15 cellular contexts compared by ENCODE assay signal in the genomic region with DNA sequence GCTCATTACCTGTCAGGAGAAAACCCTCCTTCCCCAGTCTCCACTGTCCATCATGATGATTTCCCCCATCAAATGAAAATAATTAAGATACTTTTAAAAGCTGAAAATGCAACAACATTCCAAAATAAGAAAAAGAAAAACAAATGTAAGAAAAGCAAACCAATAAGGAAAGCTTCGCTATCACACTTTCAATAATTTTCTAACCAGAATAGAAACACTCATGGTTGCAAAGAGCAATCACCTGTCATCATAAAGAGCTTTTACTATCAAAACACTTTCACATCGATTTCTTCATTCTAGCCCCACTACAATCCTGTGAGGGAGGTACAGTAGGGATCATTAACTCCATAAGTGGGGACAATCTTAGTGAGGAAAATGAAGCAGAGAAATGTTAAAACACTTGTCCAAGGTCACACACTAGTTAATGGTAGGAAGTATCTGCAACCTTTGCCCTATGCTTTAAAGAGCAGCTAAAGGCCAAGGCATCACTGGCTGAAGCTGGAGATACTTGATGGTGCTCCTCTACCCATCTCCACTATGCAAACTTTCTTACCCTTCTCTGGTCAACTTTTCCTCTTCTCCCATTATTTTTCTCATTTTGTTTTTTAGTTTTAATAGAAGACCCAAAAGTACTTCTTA. TPM values are rescaled to one million over a fixed set of nuclear protein-coding genes. Genes with fewer than 3 reads are reported as not detected.
DNase-seq lines count a peak whose midpoint lies in the region; ATAC-seq, FAIRE-seq and TF ChIP-seq lines count a peak whose summit lies in the region.
"Had no signal": no experiment of that assay in that cellular context is flagged by ENCODE, and none has a peak within 500 bp of the region (broad histone marks: within the 10 kb centered on the region; RNA-seq: fewer than 3 reads in every experiment).

No MANE protein-coding gene starts in this region.

- peaks cover 17% of the 10 kb centered on the region for H3K36me3 ChIP-seq in PC-3 (ENCODE audit: low read depth, low read length)
- H3K36me3 ChIP-seq in keratinocyte (ENCODE audit: control insufficient read depth in 2 of 2, extremely low read depth in 1 of 2, insufficient read depth in 2 of 2, low read length in 2 of 2): peaks cover 1 to 5% of the 10 kb centered on the region in 2 experiments
- peaks cover 8% of the 10 kb centered on the region for H3K36me3 ChIP-seq in suprapubic skin
- H3K36me3 ChIP-seq: transverse colon had no signal

- dilution Hi-C loops in keratinocyte (cut with MboI; ENCODE audit: extremely low pct_ligation_motif_present, low sequenced_read_pairs): loop anchor here (25.0 kb wide), 1 partner anchor 112 kb away; no protein-coding TSS in a partner anchor

- H3K4me1 ChIP-seq in A549: peaks cover 26% of the 10 kb centered on the region
- peaks cover 35% of the 10 kb centered on the region for H3K4me1 ChIP-seq in PC-3 (ENCODE audit: insufficient read depth, low read length)
- peaks cover 24% of the 10 kb centered on the region for H3K4me1 ChIP-seq in keratinocyte (ENCODE audit: control insufficient read depth, extremely low read depth, insufficient read depth, low read length)
- peaks cover 48% of the 10 kb centered on the region for H3K4me1 ChIP-seq in suprapubic skin

- POLR2A ChIA-PET in A549 (lab: Yijun Ruan, JAX): no interaction called here
- POLR2A ChIA-PET in PC-3 (lab: Charles Lee; ENCODE audit: unreplicated experiment): no interaction called here

- H3K27ac Mint-ChIP-seq in endothelial cell (ENCODE audit: unreplicated experiment): no peak overlapping the region

- H4K20me1 ChIP-seq in PC-3 (ENCODE audit: low read length) (0 out of 2 replicates have a peak, but pooled peaks cover 7% of the 10 kb centered on the region), keratinocyte (ENCODE audit: control insufficient read depth, extremely low read depth, insufficient read depth, low read length) (no peaks in the 10 kb centered on the region)

- H3K27me3 ChIP-seq in PC-3 (ENCODE audit: low read length): no peaks in the 10 kb centered on the region
- no peaks in the 10 kb centered on the region for H3K27me3 ChIP-seq in keratinocyte (ENCODE audit: control insufficient read depth, extremely low read depth, insufficient read depth, low read length)
- no peaks in the 10 kb centered on the region for H3K27me3 ChIP-seq in suprapubic skin
- H3K27me3 ChIP-seq: transverse colon had no signal

- H3K9ac ChIP-seq in PC-3 (ENCODE audit: low read length) (no peak overlapping the region), keratinocyte (ENCODE audit: control insufficient read depth, extremely low read depth, insufficient read depth, low read length) (no peak overlapping the region)

- H3K4me3 ChIP-seq in A549: no peak overlapping the region
- H3K4me3 ChIP-seq in PC-3 (ENCODE audit: low read length): peak overlapping the region; percentile 68
- H3K4me3 ChIP-seq in keratinocyte (ENCODE audit: control insufficient read depth in 2 of 3, extremely low read depth in 1 of 3, insufficient read depth in 2 of 3, low read depth in 1 of 3, low read length in 3 of 3): no peak overlapping the region
- H3K4me3 ChIP-seq in suprapubic skin: no peak overlapping the region
- H3K4me3 ChIP-seq: transverse colon had no signal

- TF ChIP-seq CTCF in A549 (IDR thresholded peaks at IDR 0.05) (no peak), PC-3 (conservative IDR thresholded peaks at IDR 0.05; ENCODE audit: low read depth, low read length) (no peak), keratinocyte (optimal IDR thresholded peaks at IDR 0.05 in 1 of 3, IDR thresholded peaks at IDR 0.05 in 1 of 3, conservative IDR thresholded peaks at IDR 0.05 in 1 of 3; ENCODE audit: extremely low read depth in 1 of 3, insufficient read depth in 2 of 3, low read length in 3 of 3) (no peak), suprapubic skin (IDR thresholded peaks at IDR 0.05) (no peak), endothelial cell (IDR thresholded peaks at IDR 0.05; ENCODE audit: unreplicated experiment) (no peak)

- H3K9me3 ChIP-seq in A549: no peaks in the 10 kb centered on the region
- H3K9me3 ChIP-seq in PC-3 (ENCODE audit: low read length): no peaks in the 10 kb centered on the region
- H3K9me3 ChIP-seq in keratinocyte (ENCODE audit: control insufficient read depth, low read depth, low read length): no peaks in the 10 kb centered on the region
- H3K9me3 ChIP-seq in suprapubic skin: no peaks in the 10 kb centered on the region
- H3K9me3 ChIP-seq: transverse colon had no signal

- WGBS in A549 (ENCODE audit: missing lambda C conversion rate): 62% methylated on average over 2 of the region's 2 CpGs
- WGBS in suprapubic skin: 78% methylated on average over 2 of the region's 2 CpGs

- DNase-seq in A549 (ENCODE audit: low read depth in 1 of 2, low spot score in 1 of 2) (no peak), DMS79 (lab: John Stamatoyannopoulos, UW) (peak; percentile 88), PC-3 (no peak), keratinocyte (ENCODE audit: low read depth, low spot score) (no peak), NOMO-1 (lab: John Stamatoyannopoulos, UW; ENCODE audit: unreplicated experiment in 2 of 2) (no peak), suprapubic skin (ENCODE audit: low spot score in 2 of 2) (no peak), endothelial cell (ENCODE audit: low spot score) (no peak)
- DNase-seq: foreskin fibroblast, left cardiac atrium, MM.1S, OCI-M1, transverse colon had no signal

- H3K27me3 Mint-ChIP-seq in endothelial cell (ENCODE audit: unreplicated experiment): peaks cover 6% of the 10 kb centered on the region

- ATAC-seq in A549: no peak
- no peak for ATAC-seq in PC-3
- no peak for ATAC-seq in GM21381 (IDR thresholded peaks at IDR 0.05; ENCODE audit: unreplicated experiment)
- ATAC-seq: HCT116, left cardiac atrium had no signal

- peaks cover 6% of the 10 kb centered on the region for H3K36me3 Mint-ChIP-seq in endothelial cell (ENCODE audit: low read depth, unreplicated experiment)

- H3K4me3 Mint-ChIP-seq in endothelial cell (ENCODE audit: unreplicated experiment): no peak overlapping the region

- no peak for TF ChIP-seq RAD21 in A549 (conservative IDR thresholded peaks at IDR 0.05 in 1 of 2, IDR thresholded peaks at IDR 0.05 in 1 of 2)

- intact Hi-C loops in PC-3 (cut with micrococcal nuclease): no loop called here

- no peaks in the 10 kb centered on the region for H3K9me1 ChIP-seq in keratinocyte (ENCODE audit: control insufficient read depth, extremely low read depth, insufficient read depth, low read length)

- FAIRE-seq in A549 (lab: Jason Lieb, UNC) (no peak), keratinocyte (lab: Jason Lieb, UNC) (no peak)
- FAIRE-seq: GM19239 had no signal

- peak overlapping the region; percentile 70; the same call in 1 of the 3 replicates for H3K4me2 ChIP-seq in A549
- peak overlapping the region; percentile 85 for H3K4me2 ChIP-seq in PC-3 (ENCODE audit: low read length)
- H3K4me2 ChIP-seq in keratinocyte (ENCODE audit: control insufficient read depth, extremely low read depth, insufficient read depth, low read depth, low read length): peak overlapping the region; percentile 18

- H3K27ac ChIP-seq in A549 (no peak overlapping the region), PC-3 (ENCODE audit: low read length) (no peak overlapping the region), keratinocyte (ENCODE audit: control insufficient read depth, insufficient read depth, low read length) (no peak overlapping the region), suprapubic skin (no peak overlapping the region)
- H3K27ac ChIP-seq: transverse colon had no signal

- H3K9me3 Mint-ChIP-seq in endothelial cell (ENCODE audit: unreplicated experiment): no peaks in the 10 kb centered on the region

- no peaks in the 10 kb centered on the region for H3K9me2 ChIP-seq in PC-3 (replicated peaks; ENCODE audit: low read length)

- peaks cover 37% of the 10 kb centered on the region for H3K4me1 Mint-ChIP-seq in endothelial cell (ENCODE audit: unreplicated experiment)

- H3F3A ChIP-seq in PC-3 (ENCODE audit: low read length, unreplicated experiment): peaks cover 3% of the 10 kb centered on the region

- H3K79me2 ChIP-seq in PC-3 (ENCODE audit: low read length): peaks cover 73% of the 10 kb centered on the region
- H3K79me2 ChIP-seq in keratinocyte (ENCODE audit: control insufficient read depth, insufficient read depth, low read length): peaks cover 33% of the 10 kb centered on the region

- no TSS peak for BruUV-seq in PC-3 (replicated peaks; lab: Mats Ljungman, UMichigan)

- H2AFZ ChIP-seq in PC-3 (ENCODE audit: low read length): no peak overlapping the region
- no peak overlapping the region for H2AFZ ChIP-seq in keratinocyte (ENCODE audit: control insufficient read depth, low read length)

- no peak for TF ChIP-seq EP300 in A549 (IDR thresholded peaks at IDR 0.05)
- no peak for TF ChIP-seq EP300 in suprapubic skin (IDR thresholded peaks at IDR 0.05)

- TF ChIP-seq POLR2A in A549 (IDR thresholded peaks at IDR 0.05; ENCODE audit: low read length): no peak
- TF ChIP-seq POLR2A in suprapubic skin (IDR thresholded peaks at IDR 0.05): no peak

- CTCF ChIA-PET in A549 (lab: Yijun Ruan, JAX) (interaction anchor here (0.9 to 1.3 kb wide), 2 partner anchors 14 to 21 kb away, joined by 3 read pairs; no protein-coding TSS in a partner anchor), PC-3 (lab: Charles Lee) (no interaction called here)

RNA-seq across cellular contexts. Expression of gene RBM4B, which starts 2.6 kb away (rescaled TPM):
- polyA plus RNA-seq in A549 (2011; rRNA removed): 30.1 and 32.7 TPM in 2 replicates
- polyA plus RNA-seq in A549 (2012; cell fraction: cytosol; rRNA removed): 21.0 and 26.5 TPM in 2 replicates
- 20.2 and 27.4 TPM in 2 replicates for polyA plus RNA-seq in A549 (2012; cell fraction: nucleus; rRNA removed)
- polyA plus RNA-seq in A549 (2017; fragmentation: RNase III; extraction: RNeasy Plus Mini Kit Qiagen cat#74134 plus additional on column Dnase treatment): 24.6 to 31.0 TPM (median 28.0 TPM) in 3 replicates
- 20.2 and 24.9 TPM in 2 replicates for polyA minus RNA-seq in A549 (2011; rRNA and poly(A)+ RNA removed)
- 31.4 and 40.2 TPM in 2 replicates for total RNA-seq in PC-3 (2014; rRNA removed)
- polyA plus RNA-seq in keratinocyte: 17.2 to 20.9 TPM (median 17.9 TPM) in 3 replicates
- 7.3 TPM for polyA plus RNA-seq in keratinocyte (2011; ENCODE audit: low read depth)
- 8.5 and 12.3 TPM in 2 replicates for polyA plus RNA-seq in keratinocyte (2011; cell fraction: cytosol; rRNA removed)
- polyA plus RNA-seq in keratinocyte (2011; cell fraction: nucleus; rRNA removed): 20.6 and 21.2 TPM in 2 replicates
- polyA plus RNA-seq in keratinocyte (2012; ENCODE audit: low replicate concordance): 8.5 and 12.4 TPM in 2 replicates
- polyA minus RNA-seq in keratinocyte: 8.4 to 18.3 TPM (median 14.8 TPM) in 3 replicates
- 5.6 TPM for polyA minus RNA-seq in keratinocyte (2011; cell fraction: cytosol; rRNA and poly(A)+ RNA removed)
- 5.5 and 8.3 TPM in 2 replicates for polyA minus RNA-seq in keratinocyte (2011; cell fraction: nucleus; rRNA and poly(A)+ RNA removed)
- total RNA-seq in suprapubic skin: 10 to 100 TPM; 16.7 to 27.1 (median 22.0) TPM
- total RNA-seq in endothelial cell (ENCODE audit: unreplicated experiment): 29.3 TPM

RNA-seq across cellular contexts. Expression of gene RBM4, which starts 36.6 kb away (rescaled TPM):
- polyA plus RNA-seq in A549 (2011; rRNA removed) (190 and 264 TPM in 2 replicates), A549 (2017; fragmentation: RNase III; extraction: RNeasy Plus Mini Kit Qiagen cat#74134 plus additional on column Dnase treatment) (164 to 171 TPM (median 168 TPM) in 3 replicates), keratinocyte (153 to 190 TPM (median 171 TPM) in 3 replicates)
- 185 and 196 TPM in 2 replicates for polyA plus RNA-seq in A549 (2012; cell fraction: cytosol; rRNA removed)
- 198 and 233 TPM in 2 replicates for polyA plus RNA-seq in A549 (2012; cell fraction: nucleus; rRNA removed)
- 131 and 144 TPM in 2 replicates for polyA minus RNA-seq in A549 (2011; rRNA and poly(A)+ RNA removed)
- total RNA-seq in PC-3 (2014; rRNA removed) (152 and 164 TPM in 2 replicates), suprapubic skin (10 to 100 TPM; 82.5 to 100.0 (median 91.4) TPM), endothelial cell (ENCODE audit: unreplicated experiment) (187 TPM)
- 79.4 TPM for polyA plus RNA-seq in keratinocyte (2011; ENCODE audit: low read depth)
- polyA plus RNA-seq in keratinocyte (2011; cell fraction: cytosol; rRNA removed): 129 and 150 TPM in 2 replicates
- 125 and 145 TPM in 2 replicates for polyA plus RNA-seq in keratinocyte (2011; cell fraction: nucleus; rRNA removed)
- polyA plus RNA-seq in keratinocyte (2012; ENCODE audit: low replicate concordance): 118 and 132 TPM in 2 replicates
- polyA minus RNA-seq in keratinocyte: 86.0 to 178 TPM (median 150 TPM) in 3 replicates
- polyA minus RNA-seq in keratinocyte (2011; cell fraction: cytosol; rRNA and poly(A)+ RNA removed): 94.6 TPM
- 41.3 and 55.9 TPM in 2 replicates for polyA minus RNA-seq in keratinocyte (2011; cell fraction: nucleus; rRNA and poly(A)+ RNA removed)

RNA-seq across cellular contexts. Expression of gene SPTBN2, which starts 53.9 kb away (rescaled TPM):
- 4.4 and 5.8 TPM in 2 replicates for polyA plus RNA-seq in A549 (2011; rRNA removed)
- 10.1 and 11.4 TPM in 2 replicates for polyA plus RNA-seq in A549 (2012; cell fraction: cytosol; rRNA removed)
- 40.6 and 42.2 TPM in 2 replicates for polyA plus RNA-seq in A549 (2012; cell fraction: nucleus; rRNA removed)
- polyA plus RNA-seq in A549 (2017; fragmentation: RNase III; extraction: RNeasy Plus Mini Kit Qiagen cat#74134 plus additional on column Dnase treatment): 8.1 to 9.9 TPM (median 9.6 TPM) in 3 replicates
- polyA minus RNA-seq in A549 (2011; rRNA and poly(A)+ RNA removed): 5.8 and 9.0 TPM in 2 replicates
- 74.9 and 154 TPM in 2 replicates for total RNA-seq in PC-3 (2014; rRNA removed)
- polyA plus RNA-seq in keratinocyte: 7.8 to 14.7 TPM (median 11.1 TPM) in 3 replicates
- 60.9 TPM for polyA plus RNA-seq in keratinocyte (2011; ENCODE audit: low read depth)
- 5.6 and 11.6 TPM in 2 replicates for polyA plus RNA-seq in keratinocyte (2011; cell fraction: cytosol; rRNA removed)
- polyA plus RNA-seq in keratinocyte (2011; cell fraction: nucleus; rRNA removed): 54.0 and 57.5 TPM in 2 replicates
- 17.2 and 51.6 TPM in 2 replicates for polyA plus RNA-seq in keratinocyte (2012; ENCODE audit: low replicate concordance)
- polyA minus RNA-seq in keratinocyte: 16.9 to 32.8 TPM (median 29.5 TPM) in 3 replicates
- polyA minus RNA-seq in keratinocyte (2011; cell fraction: cytosol; rRNA and poly(A)+ RNA removed): 23.2 TPM
- polyA minus RNA-seq in keratinocyte (2011; cell fraction: nucleus; rRNA and poly(A)+ RNA removed): 32.8 and 35.9 TPM in 2 replicates
- total RNA-seq in suprapubic skin: 100 to 1,000 TPM; 337 to 544 (median 450) TPM
- 17.1 TPM for total RNA-seq in endothelial cell (ENCODE audit: unreplicated experiment)

RNA-seq across cellular contexts. Expression of gene RBM14, which starts 58.7 kb away (rescaled TPM):
- polyA plus RNA-seq in A549 (2011; rRNA removed): 33.0 and 38.0 TPM in 2 replicates
- polyA plus RNA-seq in A549 (2012; cell fraction: cytosol; rRNA removed): 32.6 and 51.6 TPM in 2 replicates
- polyA plus RNA-seq in A549 (2012; cell fraction: nucleus; rRNA removed): 132 and 133 TPM in 2 replicates
- polyA plus RNA-seq in A549 (2017; fragmentation: RNase III; extraction: RNeasy Plus Mini Kit Qiagen cat#74134 plus additional on column Dnase treatment): 99.7 to 103 TPM (median 102 TPM) in 3 replicates
- polyA minus RNA-seq in A549 (2011; rRNA and poly(A)+ RNA removed): 32.9 and 45.6 TPM in 2 replicates
- 79.3 and 119 TPM in 2 replicates for total RNA-seq in PC-3 (2014; rRNA removed)
- 10.5 to 23.8 TPM (median 16.6 TPM) in 3 replicates for polyA plus RNA-seq in keratinocyte
- polyA plus RNA-seq in keratinocyte (2011; ENCODE audit: low read depth): 11.9 TPM
- polyA plus RNA-seq in keratinocyte (2011; cell fraction: cytosol; rRNA removed): 12.8 and 13.9 TPM in 2 replicates
- 20.6 and 27.5 TPM in 2 replicates for polyA plus RNA-seq in keratinocyte (2011; cell fraction: nucleus; rRNA removed)
- polyA plus RNA-seq in keratinocyte (2012; ENCODE audit: low replicate concordance): 24.1 and 40.8 TPM in 2 replicates
- 16.0 to 47.8 TPM (median 22.0 TPM) in 3 replicates for polyA minus RNA-seq in keratinocyte
- polyA minus RNA-seq in keratinocyte (2011; cell fraction: cytosol; rRNA and poly(A)+ RNA removed): 33.2 TPM
- polyA minus RNA-seq in keratinocyte (2011; cell fraction: nucleus; rRNA and poly(A)+ RNA removed): 28.2 and 29.7 TPM in 2 replicates
- total RNA-seq in suprapubic skin: 10 to 100 TPM; 53.2 to 96.1 (median 84.5) TPM
- total RNA-seq in endothelial cell (ENCODE audit: unreplicated experiment): 84.2 TPM

Comparison
In these comparisons a context has a peak if more than half of its experiments do, and no peak if none do; other contexts are left out.
1. H3K4me2 ChIP-seq: peak in every context shown above with its lines; median percentile 85 in PC-3; 70 in A549; 18 in keratinocyte.